11 cellular contexts compared by ENCODE assay signal in the genomic region with DNA sequence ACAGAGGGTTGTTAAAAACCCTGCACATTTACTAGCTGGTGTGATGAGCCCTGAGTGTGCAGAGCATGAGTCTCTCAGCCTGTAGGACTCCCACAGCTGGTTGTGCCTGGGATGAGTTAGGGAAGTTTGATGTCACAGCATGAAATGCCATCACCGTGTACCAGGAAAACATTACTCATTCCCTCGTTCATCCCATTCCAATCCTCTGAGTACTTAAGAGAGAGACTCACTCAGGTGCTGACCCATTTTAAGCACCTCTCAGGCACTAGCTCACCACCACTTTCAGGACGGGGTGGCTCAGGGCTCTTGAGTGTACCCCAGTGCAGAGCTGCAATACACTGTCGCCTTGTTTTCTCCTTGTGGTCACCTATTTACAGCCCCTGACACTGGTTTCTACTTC. TPM values are rescaled to one million over a fixed set of nuclear protein-coding genes. Genes with fewer than 3 reads are reported as not detected.
DNase-seq lines count a peak whose midpoint lies in the region; ATAC-seq, FAIRE-seq and TF ChIP-seq lines count a peak whose summit lies in the region.
"Had no signal": no experiment of that assay in that cellular context is flagged by ENCODE, and none has a peak within 500 bp of the region (broad histone marks: within the 10 kb centered on the region; RNA-seq: fewer than 3 reads in every experiment).

No MANE protein-coding gene starts in this region.

- H3K4me1 Mint-ChIP-seq in HFFc6 (ENCODE audit: low read depth): peaks cover 64% of the 10 kb centered on the region

- H3K27me3 Mint-ChIP-seq in HFFc6 (ENCODE audit: insufficient read depth): no peaks in the 10 kb centered on the region; the same call in 1 of the 2 replicates

- H3K4me3 Mint-ChIP-seq in HFFc6: no peak overlapping the region
- H3K4me3 Mint-ChIP-seq: activated T-cell treated with anti-CD3 and anti-CD28 coated beads, Interleukin-2, amount 50 U/mL, for 72 hours; immature natural killer cell had no signal

- DNase-seq in HFFc6 (peak; percentile 91), amniotic stem cell (lab: John Stamatoyannopoulos, UW) (peak; percentile 67), iris pigment epithelial cell (ENCODE audit: low read depth) (peak; percentile 91), urothelium cell line (ENCODE audit: low spot score) (peak; percentile 87), NCI-H187 treated with DMSO at 0.1 percent for 48 hours (lab: John Stamatoyannopoulos, UW) (no peak), HuH-7.5 (ENCODE audit: low spot score) (no peak)
- DNase-seq: activated T-cell treated with anti-CD3 and anti-CD28 coated beads, Interleukin-2, amount 50 U/mL, for 72 hours; cortex of kidney; immature natural killer cell; WERI-Rb-1 had no signal

- no peak for FAIRE-seq in urothelium cell line (lab: Jason Lieb, UNC)

- TF ChIP-seq CTCF in HFFc6 (IDR thresholded peaks at IDR 0.05): no peak

- no peak for ATAC-seq in GM21423 (IDR thresholded peaks at IDR 0.05; ENCODE audit: unreplicated experiment)
- ATAC-seq: activated T-cell treated with anti-CD3 and anti-CD28 coated beads, Interleukin-2, amount 50 U/mL, for 72 hours had no signal

- H3K9me3 Mint-ChIP-seq in HFFc6: no peaks in the 10 kb centered on the region
- H3K9me3 Mint-ChIP-seq: activated T-cell treated with anti-CD3 and anti-CD28 coated beads, Interleukin-2, amount 50 U/mL, for 72 hours; immature natural killer cell had no signal

- peaks cover 60% of the 10 kb centered on the region for H3K36me3 Mint-ChIP-seq in HFFc6 (ENCODE audit: low read depth)
- H3K36me3 Mint-ChIP-seq: immature natural killer cell had no signal

- H3K27ac Mint-ChIP-seq in HFFc6: peak overlapping the region; percentile 79
- H3K27ac Mint-ChIP-seq: activated T-cell treated with anti-CD3 and anti-CD28 coated beads, Interleukin-2, amount 50 U/mL, for 72 hours had no signal

RNA-seq across cellular contexts. Expression of a gene that starts 18.7 kb away (rescaled TPM):
- total RNA-seq in HFFc6 (2021; fragmentation: NEBNext Ultra II Directional; extraction: Animal tissue kit (Norgen Biotek cat#: 25700)): 100 to 1,000 TPM; 128 to 144 (median 129) TPM

Comparison
In these comparisons a context has a peak if more than half of its experiments do, and no peak if none do; other contexts are left out.
1. DNase-seq: peak in HFFc6 (single experiment), amniotic stem cell (single experiment), iris pigment epithelial cell (single experiment) and urothelium cell line (single experiment); none in NCI-H187 treated with DMSO at 0.1 percent for 48 hours (single experiment) and HuH-7.5 (single experiment).